Comparison of ENCODE assay signal across 8 cellular contexts in genomic region chr12:67649165-67650126, GRCh38. TPM values are rescaled to one million over a fixed set of nuclear protein-coding genes. Genes with fewer than 3 reads are reported as not detected.
DNase-seq lines count a peak whose midpoint lies in the region; ATAC-seq and TF ChIP-seq lines count a peak whose summit lies in the region.

No MANE protein-coding gene starts in this region.

- TF ChIP-seq CTCF in MCF 10A (IDR thresholded peaks at IDR 0.05; ENCODE audit: unreplicated experiment) (no peak), kidney epithelial cell (IDR thresholded peaks at IDR 0.05; ENCODE audit: insufficient read depth, low read length, poor library complexity, severe bottlenecking) (no peak)

- H3K36me3 ChIP-seq in ACC112 (ENCODE audit: insufficient read depth, low read length) (no peaks in the 10 kb centered on the region; the same call in 1 of the 2 replicates), kidney epithelial cell (ENCODE audit: control insufficient read depth, insufficient read depth, low read length) (no peaks in the 10 kb centered on the region)

- DNase-seq in T-helper 1 cell (peak; percentile 15 to 26 (median 21)), MCF 10A (ENCODE audit: unreplicated experiment) (peak; percentile 16), kidney epithelial cell (ENCODE audit: low read depth) (no peak), NCI-H524 treated with DMSO at 0.1 percent for 48 hours (lab: John Stamatoyannopoulos, UW) (no peak)
- DNase-seq in stimulated activated CD4-positive, alpha-beta T cell treated with anti-CD3 and anti-CD28 coated beads, Interleukin-4, amount 100 ng/mL, for 1 hour, result peak; percentile 52

- H3K4me3 Mint-ChIP-seq in MCF 10A (ENCODE audit: unreplicated experiment), result peak overlapping the region; percentile 91

- CTCF ChIA-PET in MCF 10A (lab: Yijun Ruan, JAX), result interaction anchor here (0.6 to 1.6 kb wide), 6 partner anchors 10 to 294 kb away, joined by 3 to 6 read pairs (median 3); no protein-coding TSS in a partner anchor

- ATAC-seq in GM18868 (IDR thresholded peaks at IDR 0.05; ENCODE audit: unreplicated experiment), result peak; percentile 26
- peak; percentile 23 for ATAC-seq in HG03064 (IDR thresholded peaks at IDR 0.05; ENCODE audit: low read depth, unreplicated experiment)

- intact Hi-C loops in MCF 10A (cut with micrococcal nuclease), result loop anchor here (1.0 to 5.0 kb wide), 5 partner anchors 117 to 278 kb away; no protein-coding TSS in a partner anchor

- peak overlapping the region; percentile 23; the same call in 1 of the 2 replicates for H3K27ac ChIP-seq in ACC112 (ENCODE audit: low read depth, low read length)

- peak overlapping the region; percentile 20 for H2AFZ ChIP-seq in ACC112 (ENCODE audit: low read length, unreplicated experiment)

- H3K4me1 ChIP-seq in ACC112 (ENCODE audit: control insufficient read depth, insufficient read depth, low read length, unreplicated experiment), result peaks cover 21% of the 10 kb centered on the region

- H3K79me2 ChIP-seq in ACC112 (ENCODE audit: control insufficient read depth, insufficient read depth, low read length, unreplicated experiment), result peaks cover 54% of the 10 kb centered on the region

- peaks cover 48% of the 10 kb centered on the region for H3K4me1 Mint-ChIP-seq in MCF 10A (ENCODE audit: insufficient read depth, unreplicated experiment)

- BruUV-seq in MCF 10A (replicated peaks; lab: Mats Ljungman, UMichigan), result no TSS peak

- H3K9me3 Mint-ChIP-seq in MCF 10A (ENCODE audit: unreplicated experiment), result peaks cover 11% of the 10 kb centered on the region

- peak overlapping the region; percentile 76 for H3K27ac Mint-ChIP-seq in MCF 10A (ENCODE audit: low read depth, unreplicated experiment)

- H3K4me3 ChIP-seq in ACC112 (ENCODE audit: low read depth, low read length) (peak overlapping the region; percentile 89), kidney epithelial cell (ENCODE audit: low read depth, low read length) (peak overlapping the region; percentile 94)

- POLR2A ChIA-PET in MCF 10A (lab: Yijun Ruan, JAX), result interaction anchor here (0.6 to 2.3 kb wide), 13 partner anchors 9 to 380 kb away, joined by 3 to 9 read pairs (median 4); partner anchors contain the start of gene CAND1

- no peaks in the 10 kb centered on the region for H3K27me3 Mint-ChIP-seq in MCF 10A (ENCODE audit: insufficient read depth, unreplicated experiment)

- peaks cover 17% of the 10 kb centered on the region for H3K36me3 Mint-ChIP-seq in MCF 10A (ENCODE audit: insufficient read depth, unreplicated experiment)

- no peaks in the 10 kb centered on the region for H3K27me3 ChIP-seq in ACC112 (ENCODE audit: insufficient read depth, low read length)
- no peaks in the 10 kb centered on the region for H3K27me3 ChIP-seq in kidney epithelial cell (ENCODE audit: control insufficient read depth, insufficient read depth, low read length)

RNA-seq across cellular contexts. Expression of gene DYRK2, which starts 0.9 kb away (rescaled TPM):
- total RNA-seq in MCF 10A (2022) (24.6 and 33.3 TPM in 2 replicates), kidney epithelial cell (28.7 and 35.8 TPM in 2 replicates)

Comparison
In these comparisons a context has a peak if more than half of its experiments do, and no peak if none do; other contexts are left out.
1. DNase-seq: peak in T-helper 1 cell (5 of 5), MCF 10A (single experiment) and stimulated activated CD4-positive, alpha-beta T cell treated with anti-CD3 and anti-CD28 coated beads, Interleukin-4, amount 100 ng/mL, for 1 hour (single experiment); none in kidney epithelial cell (single experiment) and NCI-H524 treated with DMSO at 0.1 percent for 48 hours (single experiment).